In genomic region chr12:114193474-114193873, GRCh38 we compare ENCODE assay signal across 29 cellular contexts.
"Had no signal": no experiment of that assay in that cellular context is flagged by ENCODE, and none has a peak within 500 bp of the region (broad histone marks: within the 10 kb centered on the region; RNA-seq: fewer than 3 reads in every experiment).

No MANE protein-coding gene starts in this region.

- H3K27me3 Mint-ChIP-seq: activated CD4-positive, alpha-beta T cell treated with anti-CD3 and anti-CD28 coated beads, Interleukin-2, amount 10 ng/mL, durations not matched to agents 24 days and 14 days; activated naive CD4-positive, alpha-beta T cell treated with anti-CD3 and anti-CD28 coated beads, Interleukin-2, amount 10 ng/mL, durations not matched to agents 7 days and 5 days had no signal

- H3K36me3 Mint-ChIP-seq: activated CD4-positive, alpha-beta memory T cell treated with anti-CD3 and anti-CD28 coated beads for 36 hours; activated naive CD4-positive, alpha-beta T cell treated with anti-CD3 and anti-CD28 coated beads, Interleukin-2, amount 10 ng/mL, durations not matched to agents 7 days and 5 days; activated naive CD4-positive, alpha-beta T cell treated with anti-CD3 and anti-CD28 coated beads, Interleukin-2, amount 50 U/mL, for 72 hours; activated naive CD8-positive, alpha-beta T cell treated with anti-CD3 and anti-CD28 coated beads, Interleukin-2, amount 10 ng/mL, durations not matched to agents 7 days and 5 days; brain had no signal

- H3K27ac Mint-ChIP-seq: activated CD4-positive, alpha-beta memory T cell treated with anti-CD3 and anti-CD28 coated beads for 36 hours; activated CD4-positive, alpha-beta T cell treated with anti-CD3 and anti-CD28 coated beads for 36 hours; activated CD4-positive, alpha-beta T cell treated with anti-CD3 and anti-CD28 coated beads, Interleukin-2, amount 10 ng/mL, durations not matched to agents 24 days and 14 days; activated CD8-positive, alpha-beta T cell treated with anti-CD3 and anti-CD28 coated beads, Interleukin-2, amount 10 ng/mL, durations not matched to agents 7 days and 5 days; activated naive CD4-positive, alpha-beta T cell treated with anti-CD3 and anti-CD28 coated beads, Interleukin-2, amount 10 ng/mL, durations not matched to agents 7 days and 5 days; activated naive CD4-positive, alpha-beta T cell treated with anti-CD3 and anti-CD28 coated beads, Interleukin-2, amount 50 U/mL, for 72 hours; activated naive CD8-positive, alpha-beta T cell treated with anti-CD3 and anti-CD28 coated beads, Interleukin-2, amount 10 ng/mL, durations not matched to agents 7 days and 5 days; activated T-cell treated with anti-CD3 and anti-CD28 coated beads, Interleukin-2, amount 50 U/mL, for 24 hours; activated T-cell treated with anti-CD3 and anti-CD28 coated beads, Interleukin-2, amount 50 U/mL, for 72 hours; brain had no signal

- ATAC-seq: activated CD4-positive, alpha-beta T cell treated with anti-CD3 and anti-CD28 coated beads for 36 hours; activated CD8-positive, alpha-beta T cell treated with anti-CD3 and anti-CD28 coated beads, Interleukin-2, amount 10 ng/mL, durations not matched to agents 7 days and 5 days; activated naive CD4-positive, alpha-beta T cell treated with anti-CD3 and anti-CD28 coated beads, Interleukin-2, amount 50 U/mL, for 72 hours; activated T-cell treated with anti-CD3 and anti-CD28 coated beads, Interleukin-2, amount 50 U/mL, for 72 hours; gastroesophageal sphincter; heart right ventricle had no signal

- H3K27ac ChIP-seq: ascending aorta, breast epithelium, cardiac muscle cell, colonic mucosa, epithelial cell of prostate, esophagus squamous epithelium, gastroesophageal sphincter, heart right ventricle, hepatocyte had no signal

- H3K9me3 ChIP-seq: colonic mucosa, esophagus squamous epithelium had no signal

- DNase-seq: activated CD4-positive, alpha-beta memory T cell treated with anti-CD3 and anti-CD28 coated beads for 36 hours; activated CD4-positive, alpha-beta T cell treated with anti-CD3 and anti-CD28 coated beads for 36 hours; activated CD4-positive, alpha-beta T cell treated with anti-CD3 and anti-CD28 coated beads, Interleukin-2, amount 10 ng/mL, durations not matched to agents 24 days and 14 days; activated CD4-positive, CD25-positive, alpha-beta regulatory T cell; activated CD4-positive, CD25-positive, alpha-beta regulatory T cell treated with anti-CD3 and anti-CD28 coated beads, Interleukin-2, amount 50 U/mL, for 72 hours; activated CD8-positive, alpha-beta memory T cell treated with anti-CD3 and anti-CD28 coated beads, Interleukin-2, amount 50 U/mL, for 48 hours; activated CD8-positive, alpha-beta T cell treated with anti-CD3 and anti-CD28 coated beads, Interleukin-2, amount 10 ng/mL, durations not matched to agents 7 days and 5 days; activated gamma-delta T cell; activated naive CD4-positive, alpha-beta T cell; activated naive CD4-positive, alpha-beta T cell treated with anti-CD3 and anti-CD28 coated beads, Interleukin-2, amount 10 ng/mL, durations not matched to agents 7 days and 5 days; activated naive CD8-positive, alpha-beta T cell treated with anti-CD3 and anti-CD28 coated beads, Interleukin-2, amount 10 ng/mL, durations not matched to agents 7 days and 5 days; activated T-cell treated with anti-CD3 and anti-CD28 coated beads for 4 hours; activated T-cell treated with anti-CD3 and anti-CD28 coated beads, Interleukin-2, amount 50 U/mL, for 24 hours; activated T-cell treated with anti-CD3 and anti-CD28 coated beads, Interleukin-2, amount 50 U/mL, for 72 hours; central memory CD4-positive, alpha-beta T cell; cerebellar nuclear complex; colonic mucosa; effector CD8-positive, alpha-beta T cell; esophagus squamous epithelium; foreskin melanocyte; heart right ventricle had no signal

- H3K4me3 Mint-ChIP-seq: activated CD4-positive, alpha-beta memory T cell treated with anti-CD3 and anti-CD28 coated beads for 36 hours; activated CD4-positive, alpha-beta T cell treated with anti-CD3 and anti-CD28 coated beads for 36 hours; activated CD4-positive, alpha-beta T cell treated with anti-CD3 and anti-CD28 coated beads, Interleukin-2, amount 10 ng/mL, durations not matched to agents 24 days and 14 days; activated CD8-positive, alpha-beta T cell treated with anti-CD3 and anti-CD28 coated beads, Interleukin-2, amount 10 ng/mL, durations not matched to agents 7 days and 5 days; activated naive CD4-positive, alpha-beta T cell treated with anti-CD3 and anti-CD28 coated beads, Interleukin-2, amount 10 ng/mL, durations not matched to agents 7 days and 5 days; activated naive CD8-positive, alpha-beta T cell treated with anti-CD3 and anti-CD28 coated beads, Interleukin-2, amount 10 ng/mL, durations not matched to agents 7 days and 5 days; activated T-cell treated with anti-CD3 and anti-CD28 coated beads, Interleukin-2, amount 50 U/mL, for 24 hours; activated T-cell treated with anti-CD3 and anti-CD28 coated beads, Interleukin-2, amount 50 U/mL, for 72 hours; brain had no signal

- H3K27me3 ChIP-seq: ascending aorta, cardiac muscle cell, colonic mucosa, esophagus squamous epithelium, heart right ventricle had no signal

- H3K4me1 Mint-ChIP-seq: activated CD4-positive, alpha-beta T cell treated with anti-CD3 and anti-CD28 coated beads for 36 hours; activated CD4-positive, alpha-beta T cell treated with anti-CD3 and anti-CD28 coated beads, Interleukin-2, amount 10 ng/mL, durations not matched to agents 24 days and 14 days; activated naive CD4-positive, alpha-beta T cell treated with anti-CD3 and anti-CD28 coated beads, Interleukin-2, amount 10 ng/mL, durations not matched to agents 7 days and 5 days; activated naive CD8-positive, alpha-beta T cell treated with anti-CD3 and anti-CD28 coated beads, Interleukin-2, amount 10 ng/mL, durations not matched to agents 7 days and 5 days; brain had no signal

- H3K9me3 Mint-ChIP-seq: activated CD4-positive, alpha-beta T cell treated with anti-CD3 and anti-CD28 coated beads, Interleukin-2, amount 10 ng/mL, durations not matched to agents 24 days and 14 days; activated naive CD8-positive, alpha-beta T cell treated with anti-CD3 and anti-CD28 coated beads, Interleukin-2, amount 10 ng/mL, durations not matched to agents 7 days and 5 days had no signal

- H3K4me1 ChIP-seq: ascending aorta, breast epithelium, colonic mucosa, esophagus squamous epithelium, gastroesophageal sphincter had no signal

- H3K4me3 ChIP-seq: ascending aorta, breast epithelium, cardiac muscle cell, colonic mucosa, esophagus squamous epithelium, gastroesophageal sphincter, heart right ventricle, hepatocyte had no signal

- H3K36me3 ChIP-seq: ascending aorta, breast epithelium, cardiac muscle cell, colonic mucosa, esophagus squamous epithelium, gastroesophageal sphincter, heart right ventricle had no signal
